18 cellular contexts compared by ENCODE assay signal in the genomic region with DNA sequence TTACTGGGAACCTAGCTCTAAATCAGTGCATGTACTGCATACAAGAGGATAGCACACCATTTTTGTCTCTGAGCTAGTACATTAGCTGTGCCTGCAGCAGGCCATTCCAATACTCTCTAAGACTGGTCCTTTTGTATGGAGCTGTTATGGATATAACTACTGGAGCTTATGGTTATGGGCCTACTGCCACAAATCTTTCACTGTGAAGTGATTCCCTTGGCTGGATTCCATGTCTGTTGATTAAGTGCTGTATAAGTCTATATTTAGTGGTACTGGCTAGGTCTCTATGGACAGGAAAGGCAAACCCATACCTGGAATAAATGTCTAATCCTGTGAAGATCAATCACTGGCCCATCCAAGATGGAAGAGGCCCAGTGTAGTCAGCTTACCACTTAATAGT.
"Had no signal": no experiment of that assay in that cellular context is flagged by ENCODE, and none has a peak within 500 bp of the region (broad histone marks: within the 10 kb centered on the region; RNA-seq: fewer than 3 reads in every experiment).

No MANE protein-coding gene starts in this region.

- ATAC-seq: activated CD4-positive, alpha-beta T cell treated with anti-CD3 and anti-CD28 coated beads for 36 hours; activated T-cell treated with anti-CD3 and anti-CD28 coated beads, Interleukin-2, amount 50 U/mL, for 4 hours; esophagus mucosa; left lung; natural killer cell had no signal

- H3K36me3 ChIP-seq: adrenal gland, colonic mucosa, left lung, tibial artery had no signal

- H3K27me3 ChIP-seq: adrenal gland, colonic mucosa, left lung, tibial artery had no signal

- DNase-seq: activated CD4-positive, alpha-beta memory T cell treated with anti-CD3 and anti-CD28 coated beads, Interleukin-2, amount 10 ng/mL, durations not matched to agents 7 days and 5 days; activated CD4-positive, alpha-beta T cell treated with anti-CD3 and anti-CD28 coated beads for 36 hours; activated effector memory CD4-positive, alpha-beta T cell treated with Interleukin-2 at 50 U/mL for 16 hours; activated T-cell treated with anti-CD3 and anti-CD28 coated beads, Interleukin-2, amount 50 U/mL, for 4 hours; adrenal gland; caudate nucleus; colonic mucosa; foreskin melanocyte; left lung; mesenchymal stem cell; natural killer cell; retina; small intestine; stimulated activated CD4-positive, alpha-beta T cell treated with anti-CD3 and anti-CD28 coated beads, Interleukin-4, amount 100 ng/mL, for 24 hours; stimulated activated naive CD4-positive, alpha-beta T cell; T-helper 2 cell; tibial artery had no signal

- H3K27ac ChIP-seq: adrenal gland, colonic mucosa, left lung, tibial artery had no signal

- H3K4me1 ChIP-seq: colonic mucosa, left lung had no signal

- H3K4me3 ChIP-seq: adrenal gland, colonic mucosa, left lung, tibial artery had no signal

- H3K9me3 ChIP-seq: adrenal gland, colonic mucosa, left lung, tibial artery had no signal
